ENCODE assay signal across 9 cellular contexts in genomic region chr2:39128919-39129391, GRCh38. TPM values are rescaled to one million over a fixed set of nuclear protein-coding genes. Genes with fewer than 3 reads are reported as not detected.
A peak's percentile ranks its signal among the peaks of the same experiment; 100 is the strongest.
DNase-seq lines count a peak whose midpoint lies in the region; ATAC-seq and TF ChIP-seq lines count a peak whose summit lies in the region.
"Had no signal": no experiment of that assay in that cellular context is flagged by ENCODE, and none has a peak within 500 bp of the region (broad histone marks: within the 10 kb centered on the region; RNA-seq: fewer than 3 reads in every experiment).

No MANE protein-coding gene starts in this region.

- H3K27ac Mint-ChIP-seq in activated naive CD8-positive, alpha-beta T cell treated with anti-CD3 and anti-CD28 coated beads for 36 hours, result peak overlapping the region; percentile 93

- peaks cover 1% of the 10 kb centered on the region for H3K9me3 Mint-ChIP-seq in activated naive CD8-positive, alpha-beta T cell treated with anti-CD3 and anti-CD28 coated beads for 36 hours

- peaks cover under 1% of the 10 kb centered on the region for H3K79me2 ChIP-seq in DOHH2 (ENCODE audit: control insufficient read depth, low read length)

- no peaks in the 10 kb centered on the region for H3K36me3 Mint-ChIP-seq in activated naive CD8-positive, alpha-beta T cell treated with anti-CD3 and anti-CD28 coated beads for 36 hours

- DNase-seq in NOMO-1 treated with dmso at 0.1 percent for 144 hours (lab: John Stamatoyannopoulos, UW; ENCODE audit: unreplicated experiment), result peak; percentile 69
- peak; percentile 74 for DNase-seq in activated naive CD8-positive, alpha-beta T cell treated with anti-CD3 and anti-CD28 coated beads for 36 hours
- DNase-seq in stimulated activated CD4-positive, alpha-beta T cell treated with anti-CD3 and anti-CD28 coated beads, TNF-alpha, amount 100 ng/mL, for 48 hours (ENCODE audit: low read depth in 3 of 3), result peak; percentile 50 to 69 (median 53)
- DNase-seq in KG1 (lab: John Stamatoyannopoulos, UW), result no peak
- no peak for DNase-seq in LoVo (ENCODE audit: low spot score)
- DNase-seq in NCI-H748 treated with DMSO at 0.1 percent for 48 hours (lab: John Stamatoyannopoulos, UW), result no peak

- no peaks in the 10 kb centered on the region for H3K27me3 ChIP-seq in DOHH2 (ENCODE audit: control insufficient read depth, low read length)
- H3K27me3 ChIP-seq: cardiac muscle cell had no signal

- H3K4me1 Mint-ChIP-seq in activated naive CD8-positive, alpha-beta T cell treated with anti-CD3 and anti-CD28 coated beads for 36 hours, result peaks cover 42% of the 10 kb centered on the region

- no peaks in the 10 kb centered on the region for H3K9me3 ChIP-seq in DOHH2 (ENCODE audit: control insufficient read depth, insufficient read depth, low read length)

- no peaks in the 10 kb centered on the region for H3K9me2 ChIP-seq in DOHH2 (replicated peaks; ENCODE audit: control insufficient read depth, low read length)

- H3K27me3 Mint-ChIP-seq in activated naive CD8-positive, alpha-beta T cell treated with anti-CD3 and anti-CD28 coated beads for 36 hours, result no peaks in the 10 kb centered on the region

- H4K20me1 ChIP-seq in DOHH2 (ENCODE audit: control insufficient read depth, insufficient read depth, low read depth, low read length), result no peaks in the 10 kb centered on the region

- H3K36me3 ChIP-seq in DOHH2 (ENCODE audit: control insufficient read depth, low read length), result no peaks in the 10 kb centered on the region
- H3K36me3 ChIP-seq: cardiac muscle cell had no signal

- peak overlapping the region; percentile 58 for H3K4me2 ChIP-seq in DOHH2 (ENCODE audit: low read length)

- peaks cover 24% of the 10 kb centered on the region for H3F3A ChIP-seq in DOHH2 (ENCODE audit: control insufficient read depth, insufficient read depth)

- peaks cover 65% of the 10 kb centered on the region for H3K4me1 ChIP-seq in DOHH2 (ENCODE audit: control insufficient read depth, low read length)

- H3K4me3 ChIP-seq in DOHH2 (ENCODE audit: low read length), result peak overlapping the region; percentile 55
- H3K4me3 ChIP-seq: cardiac muscle cell had no signal

- H3K4me3 Mint-ChIP-seq in activated naive CD8-positive, alpha-beta T cell treated with anti-CD3 and anti-CD28 coated beads for 36 hours, result peak overlapping the region; percentile 44

- H3K27ac ChIP-seq in DOHH2 (ENCODE audit: low read depth, low read length), result peak overlapping the region; percentile 86
- H3K27ac ChIP-seq: cardiac muscle cell had no signal

- TF ChIP-seq CTCF in DOHH2 (IDR thresholded peaks at IDR 0.05; ENCODE audit: low read depth, low read length, poor library complexity, severe bottlenecking), result no peak

- ATAC-seq in HG02571 (IDR thresholded peaks at IDR 0.05; ENCODE audit: unreplicated experiment), result peak; percentile 51

RNA-seq across cellular contexts. Expression of gene SOS1, which starts 8.1 kb away (rescaled TPM):
- 10 to 100 TPM; 36.3 to 41.3 TPM for total RNA-seq in activated naive CD8-positive, alpha-beta T cell treated with anti-CD3 and anti-CD28 coated beads for 36 hours

Comparison
In these comparisons a context has a peak if more than half of its experiments do, and no peak if none do; other contexts are left out.
1. DNase-seq: peak in NOMO-1 treated with dmso at 0.1 percent for 144 hours (single experiment), activated naive CD8-positive, alpha-beta T cell treated with anti-CD3 and anti-CD28 coated beads for 36 hours (single experiment) and stimulated activated CD4-positive, alpha-beta T cell treated with anti-CD3 and anti-CD28 coated beads, TNF-alpha, amount 100 ng/mL, for 48 hours (3 of 3); none in KG1 (single experiment), LoVo (single experiment) and NCI-H748 treated with DMSO at 0.1 percent for 48 hours (single experiment).